Comparison of ENCODE assay signal across 1 cellular context in the genomic region with DNA sequence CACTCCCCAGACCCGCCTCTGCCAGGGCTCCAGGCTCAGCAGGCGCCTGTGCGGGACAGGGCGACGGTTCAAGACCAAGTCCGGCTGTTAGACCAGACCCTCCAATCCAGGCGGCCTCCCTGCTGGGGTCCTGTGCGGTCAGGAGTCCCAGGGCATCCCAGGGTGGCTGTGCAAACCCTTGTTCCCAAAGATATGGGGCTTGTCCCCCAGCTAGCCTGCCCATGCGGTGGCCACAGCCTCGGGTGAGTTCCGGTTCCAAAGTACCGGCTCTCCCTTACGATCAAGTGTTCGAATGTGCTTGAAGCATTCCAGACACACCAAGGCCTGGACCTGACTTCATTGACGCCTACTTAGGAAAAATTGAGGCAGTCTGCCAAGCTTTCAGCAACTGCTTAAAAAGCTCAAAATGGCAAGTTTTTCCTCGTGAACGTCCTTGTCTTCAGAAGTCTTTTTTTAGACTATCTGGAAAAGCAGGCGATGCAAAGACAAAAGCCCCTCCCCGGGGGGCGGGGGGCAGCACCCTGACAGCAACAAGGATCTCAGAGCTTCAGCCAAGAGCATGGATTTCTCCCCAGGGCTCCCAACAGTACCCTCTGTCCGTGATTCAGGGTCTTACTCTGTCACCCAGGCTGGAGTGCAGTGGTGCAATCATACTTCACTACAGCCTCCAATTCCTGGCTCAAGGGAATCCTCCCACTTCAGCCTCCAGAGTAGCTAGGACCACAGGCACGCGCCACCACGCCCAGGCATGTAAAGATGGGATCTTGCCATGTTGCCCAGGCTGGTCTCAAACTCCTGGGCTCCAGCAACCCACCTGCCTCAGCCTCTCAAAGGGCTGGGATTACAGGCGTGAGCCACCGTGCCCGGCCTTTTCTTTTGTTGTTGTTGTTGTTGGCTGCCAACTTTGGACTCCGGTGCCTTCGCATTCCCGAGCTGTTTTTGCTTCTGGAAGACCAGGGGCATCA.
TF ChIP-seq lines count a peak whose summit lies in the region.

No MANE protein-coding gene starts in this region.

TF ChIP-seq in HCT116, 20 proteins besides CTCF, POLR2A, EP300 and RAD21:
- TF ChIP-seq, protein P1, sequence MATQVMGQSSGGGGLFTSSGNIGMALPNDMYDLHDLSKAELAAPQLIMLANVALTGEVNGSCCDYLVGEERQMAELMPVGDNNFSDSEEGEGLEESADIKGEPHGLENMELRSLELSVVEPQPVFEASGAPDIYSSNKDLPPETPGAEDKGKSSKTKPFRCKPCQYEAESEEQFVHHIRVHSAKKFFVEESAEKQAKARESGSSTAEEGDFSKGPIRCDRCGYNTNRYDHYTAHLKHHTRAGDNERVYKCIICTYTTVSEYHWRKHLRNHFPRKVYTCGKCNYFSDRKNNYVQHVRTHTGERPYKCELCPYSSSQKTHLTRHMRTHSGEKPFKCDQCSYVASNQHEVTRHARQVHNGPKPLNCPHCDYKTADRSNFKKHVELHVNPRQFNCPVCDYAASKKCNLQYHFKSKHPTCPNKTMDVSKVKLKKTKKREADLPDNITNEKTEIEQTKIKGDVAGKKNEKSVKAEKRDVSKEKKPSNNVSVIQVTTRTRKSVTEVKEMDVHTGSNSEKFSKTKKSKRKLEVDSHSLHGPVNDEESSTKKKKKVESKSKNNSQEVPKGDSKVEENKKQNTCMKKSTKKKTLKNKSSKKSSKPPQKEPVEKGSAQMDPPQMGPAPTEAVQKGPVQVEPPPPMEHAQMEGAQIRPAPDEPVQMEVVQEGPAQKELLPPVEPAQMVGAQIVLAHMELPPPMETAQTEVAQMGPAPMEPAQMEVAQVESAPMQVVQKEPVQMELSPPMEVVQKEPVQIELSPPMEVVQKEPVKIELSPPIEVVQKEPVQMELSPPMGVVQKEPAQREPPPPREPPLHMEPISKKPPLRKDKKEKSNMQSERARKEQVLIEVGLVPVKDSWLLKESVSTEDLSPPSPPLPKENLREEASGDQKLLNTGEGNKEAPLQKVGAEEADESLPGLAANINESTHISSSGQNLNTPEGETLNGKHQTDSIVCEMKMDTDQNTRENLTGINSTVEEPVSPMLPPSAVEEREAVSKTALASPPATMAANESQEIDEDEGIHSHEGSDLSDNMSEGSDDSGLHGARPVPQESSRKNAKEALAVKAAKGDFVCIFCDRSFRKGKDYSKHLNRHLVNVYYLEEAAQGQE (IDR thresholded peaks at IDR 0.05; ENCODE audit: low read depth) = no peak
- TF ChIP-seq JUND (IDR thresholded peaks at IDR 0.05) (no peak), YY1 (IDR thresholded peaks at IDR 0.05; ENCODE audit: extremely low read depth, insufficient replicate concordance, low read depth, low read length) (no peak), POLR2AphosphoS5 (IDR thresholded peaks at IDR 0.05; ENCODE audit: low read depth, low read length) (no peak), ZNF274 (IDR thresholded peaks at IDR 0.05; ENCODE audit: low read depth, low read length) (no peak), TCF7L2 (IDR thresholded peaks at IDR 0.05; ENCODE audit: borderline replicate concordance, extremely low read depth, insufficient read depth, insufficient read length) (no peak), SIN3A (IDR thresholded peaks at IDR 0.05; ENCODE audit: low read depth) (no peak), ZFX (IDR thresholded peaks at IDR 0.05) (no peak), CEBPB (IDR thresholded peaks at IDR 0.05; ENCODE audit: low read depth) (no peak), FOSL1 (IDR thresholded peaks at IDR 0.05; ENCODE audit: low read depth) (no peak), CBX3 (IDR thresholded peaks at IDR 0.05; ENCODE audit: low read depth) (no peak)
- TF ChIP-seq, protein P2, sequence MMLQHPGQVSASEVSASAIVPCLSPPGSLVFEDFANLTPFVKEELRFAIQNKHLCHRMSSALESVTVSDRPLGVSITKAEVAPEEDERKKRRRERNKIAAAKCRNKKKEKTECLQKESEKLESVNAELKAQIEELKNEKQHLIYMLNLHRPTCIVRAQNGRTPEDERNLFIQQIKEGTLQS (IDR thresholded peaks at IDR 0.05) = no peak
- TF ChIP-seq, protein P3, sequence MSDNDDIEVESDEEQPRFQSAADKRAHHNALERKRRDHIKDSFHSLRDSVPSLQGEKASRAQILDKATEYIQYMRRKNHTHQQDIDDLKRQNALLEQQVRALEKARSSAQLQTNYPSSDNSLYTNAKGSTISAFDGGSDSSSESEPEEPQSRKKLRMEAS (IDR thresholded peaks at IDR 0.05) = no peak
